In the genomic region with DNA sequence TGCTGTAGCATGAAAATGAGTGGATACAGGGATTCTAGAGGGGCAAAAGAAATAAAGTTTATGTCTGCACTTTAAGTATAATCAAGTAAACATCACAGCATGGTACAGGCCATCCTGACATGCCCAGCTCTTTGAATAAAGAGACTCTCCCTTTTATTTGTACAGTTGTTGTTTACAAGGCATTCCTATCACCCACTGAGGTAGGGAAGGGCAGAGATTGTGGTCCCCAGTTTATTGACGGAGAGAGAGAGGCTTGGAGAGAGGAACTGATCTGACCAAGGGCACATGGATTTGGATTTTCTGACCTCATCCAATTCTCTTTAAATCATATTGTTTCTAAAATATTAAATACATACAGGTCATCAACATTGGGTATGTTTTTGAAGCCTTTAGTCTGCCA, we compare ENCODE assay signal across 24 cellular contexts. TPM values are rescaled to one million over a fixed set of nuclear protein-coding genes. Genes with fewer than 3 reads are reported as not detected.
"Had no signal": no experiment of that assay in that cellular context is flagged by ENCODE, and none has a peak within 500 bp of the region (broad histone marks: within the 10 kb centered on the region; RNA-seq: fewer than 3 reads in every experiment).

No MANE protein-coding gene starts in this region.

- H3K9me3 Mint-ChIP-seq: activated CD4-positive, alpha-beta memory T cell treated with anti-CD3 and anti-CD28 coated beads for 36 hours; activated naive CD4-positive, alpha-beta T cell treated with anti-CD3 and anti-CD28 coated beads for 36 hours; activated naive CD8-positive, alpha-beta T cell treated with anti-CD3 and anti-CD28 coated beads, Interleukin-2, amount 10 ng/mL, durations not matched to agents 7 days and 5 days; activated T-cell treated with anti-CD3 and anti-CD28 coated beads, Interleukin-2, amount 50 U/mL, for 72 hours; immature natural killer cell; mesothelial cell of epicardium; nephron; stimulated activated naive CD8-positive, alpha-beta T cell treated with anti-CD3 and anti-CD28 coated beads, Interleukin-15, amount 100 ng/mL, for 72 hours; type B pancreatic cell had no signal

- H3K4me3 Mint-ChIP-seq: activated CD4-positive, alpha-beta memory T cell treated with anti-CD3 and anti-CD28 coated beads for 36 hours; activated naive CD4-positive, alpha-beta T cell treated with anti-CD3 and anti-CD28 coated beads for 36 hours; activated naive CD8-positive, alpha-beta T cell treated with anti-CD3 and anti-CD28 coated beads, Interleukin-2, amount 10 ng/mL, durations not matched to agents 7 days and 5 days; activated T-cell treated with anti-CD3 and anti-CD28 coated beads, Interleukin-2, amount 50 U/mL, for 72 hours; immature natural killer cell; mesothelial cell of epicardium; nephron; stimulated activated naive CD8-positive, alpha-beta T cell treated with anti-CD3 and anti-CD28 coated beads, Interleukin-15, amount 100 ng/mL, for 72 hours; type B pancreatic cell had no signal

- H3K27me3 Mint-ChIP-seq: type B pancreatic cell had no signal

- DNase-seq: activated CD4-positive, alpha-beta memory T cell treated with anti-CD3 and anti-CD28 coated beads for 36 hours; activated CD4-positive, alpha-beta T cell treated with anti-CD3 and anti-CD28 coated beads for 48 hours; activated effector memory CD4-positive, alpha-beta T cell treated with Interleukin-2 at 50 U/mL for 16 hours; activated naive CD4-positive, alpha-beta T cell treated with anti-CD3 and anti-CD28 coated beads for 36 hours; activated naive CD8-positive, alpha-beta T cell treated with anti-CD3 and anti-CD28 coated beads, Interleukin-2, amount 10 ng/mL, durations not matched to agents 7 days and 5 days; activated T-cell treated with anti-CD3 and anti-CD28 coated beads, Interleukin-2, amount 50 U/mL, for 72 hours; amygdala; cerebellar nuclear complex; immature natural killer cell; kidney glomerular epithelial cell; left lung; pancreas; retina; stimulated activated CD4-positive, alpha-beta T cell treated with anti-CD3 and anti-CD28 coated beads, Interleukin-1b, Interleukin-23, amount 100 ng/mL, for 48 hours; stimulated activated naive CD8-positive, alpha-beta T cell treated with anti-CD3 and anti-CD28 coated beads, Interleukin-15, amount 100 ng/mL, for 72 hours; T-helper 2 cell; testis had no signal

- H3K4me1 Mint-ChIP-seq: activated naive CD8-positive, alpha-beta T cell treated with anti-CD3 and anti-CD28 coated beads, Interleukin-2, amount 10 ng/mL, durations not matched to agents 7 days and 5 days; immature natural killer cell; stimulated activated naive CD8-positive, alpha-beta T cell treated with anti-CD3 and anti-CD28 coated beads, Interleukin-15, amount 100 ng/mL, for 72 hours had no signal

- H3K4me1 ChIP-seq: pancreas had no signal

- H3K4me3 ChIP-seq: coronary artery, hepatocyte, left lung, pancreas, skin epidermis, testis, vagina had no signal

- ATAC-seq: activated T-cell treated with anti-CD3 and anti-CD28 coated beads, Interleukin-2, amount 50 U/mL, for 72 hours; left lung; pancreas; stimulated activated naive CD8-positive, alpha-beta T cell treated with anti-CD3 and anti-CD28 coated beads, Interleukin-15, amount 100 ng/mL, for 72 hours had no signal

- H3K27ac ChIP-seq: left lung, pancreas, skin epidermis, testis had no signal

- H3K36me3 ChIP-seq: left lung, pancreas, vagina had no signal

- H3K27ac Mint-ChIP-seq: activated CD4-positive, alpha-beta memory T cell treated with anti-CD3 and anti-CD28 coated beads for 36 hours; activated naive CD4-positive, alpha-beta T cell treated with anti-CD3 and anti-CD28 coated beads for 36 hours; activated naive CD8-positive, alpha-beta T cell treated with anti-CD3 and anti-CD28 coated beads, Interleukin-2, amount 10 ng/mL, durations not matched to agents 7 days and 5 days; activated T-cell treated with anti-CD3 and anti-CD28 coated beads, Interleukin-2, amount 50 U/mL, for 72 hours; immature natural killer cell; mesothelial cell of epicardium; nephron; stimulated activated naive CD8-positive, alpha-beta T cell treated with anti-CD3 and anti-CD28 coated beads, Interleukin-15, amount 100 ng/mL, for 72 hours; type B pancreatic cell had no signal

- H3K36me3 Mint-ChIP-seq: activated CD4-positive, alpha-beta memory T cell treated with anti-CD3 and anti-CD28 coated beads for 36 hours; activated naive CD8-positive, alpha-beta T cell treated with anti-CD3 and anti-CD28 coated beads, Interleukin-2, amount 10 ng/mL, durations not matched to agents 7 days and 5 days; immature natural killer cell; mesothelial cell of epicardium; type B pancreatic cell had no signal

- H3K4me2 ChIP-seq: hepatocyte had no signal

- H3K9me3 ChIP-seq: left lung, pancreas, testis, vagina had no signal

- FAIRE-seq: pancreas had no signal

- H3K27me3 ChIP-seq: hepatocyte, left lung, pancreas, testis, vagina had no signal

- H2AFZ ChIP-seq: hepatocyte had no signal

- H3K79me2 ChIP-seq: hepatocyte had no signal

RNA-seq across cellular contexts. Expression of a gene that starts 53.9 kb away (rescaled TPM):
- total RNA-seq: activated CD4-positive, alpha-beta memory T cell treated with anti-CD3 and anti-CD28 coated beads for 36 hours; activated naive CD4-positive, alpha-beta T cell treated with anti-CD3 and anti-CD28 coated beads for 36 hours; activated naive CD8-positive, alpha-beta T cell treated with anti-CD3 and anti-CD28 coated beads, Interleukin-2, amount 10 ng/mL, durations not matched to agents 7 days and 5 days had no signal
- polyA plus RNA-seq: immature natural killer cell had no signal
